8 cellular contexts compared by ENCODE assay signal in genomic region chr2:38178556-38179419, GRCh38.
DNase-seq lines count a peak whose midpoint lies in the region; ATAC-seq, FAIRE-seq and TF ChIP-seq lines count a peak whose summit lies in the region.

No MANE protein-coding gene starts in this region.

- no peak for FAIRE-seq in D721Med (lab: Jason Lieb, UNC)

- no peak for TF ChIP-seq CTCF in psoas muscle (IDR thresholded peaks at IDR 0.05)
- TF ChIP-seq CTCF in coronary artery (IDR thresholded peaks at IDR 0.05): no peak
- no peak for TF ChIP-seq CTCF in D721Med (IDR thresholded peaks at IDR 0.05; ENCODE audit: insufficient read depth, missing control alignments)

- H3K27me3 ChIP-seq in esophagus (ENCODE audit: control insufficient read depth in 1 of 2, insufficient read depth in 2 of 2, low read length in 2 of 2) (no peaks in the 10 kb centered on the region), psoas muscle (ENCODE audit: insufficient read depth in 3 of 3, low read length in 2 of 3) (peaks cover 0 to 5% (median 0%) of the 10 kb centered on the region in 3 donors)

- 51 to 53% methylated on average over 5 of the region's 5 CpGs for WGBS in esophagus, 2 donors
- WGBS in psoas muscle, 3 donors: 40 to 51% (median 48%) methylated on average over 5 of the region's 5 CpGs

- H3K4me1 ChIP-seq in esophagus (ENCODE audit: control insufficient read depth in 2 of 2, insufficient read depth in 2 of 2, low read length in 1 of 2) (no peaks in the 10 kb centered on the region), psoas muscle (no peaks in the 10 kb centered on the region)

- intact Hi-C loops in psoas muscle (cut with DNase I): no loop called here

- DNase-seq in Kasumi-1 (lab: John Stamatoyannopoulos, UW) (peak; percentile 54 to 73), psoas muscle (no peak), coronary artery (ENCODE audit: low spot score) (no peak), D721Med (ENCODE audit: insufficient read length, low spot score) (no peak), NCI-H526 (lab: John Stamatoyannopoulos, UW) (no peak)
- DNase-seq in activated CD4-positive, alpha-beta T cell treated with anti-CD3 and anti-CD28 coated beads for 4 hours: no peak

- ATAC-seq in GM19351 (IDR thresholded peaks at IDR 0.05; ENCODE audit: unreplicated experiment) (peak; percentile 79), psoas muscle (peak; percentile 36 to 65 (median 56))

- H3K27ac ChIP-seq in esophagus (ENCODE audit: low read depth in 2 of 2, low read length in 1 of 2) (peak overlapping the region; percentile 52 to 55), psoas muscle (peak overlapping the region; percentile 65), coronary artery (peak overlapping the region in 1 of 2 donors; percentile 77)

- no peaks in the 10 kb centered on the region for H3K36me3 ChIP-seq in esophagus (ENCODE audit: control insufficient read depth in 2 of 2, insufficient read depth in 2 of 2, low read length in 1 of 2)
- H3K36me3 ChIP-seq in psoas muscle (ENCODE audit: insufficient read depth in 1 of 2, low read depth in 1 of 2): no peaks in the 10 kb centered on the region

- H3K9me3 ChIP-seq in esophagus (ENCODE audit: control insufficient read depth in 2 of 2, insufficient read depth in 1 of 2, low read depth in 1 of 2, low read length in 1 of 2) (peaks cover 0 to 2% of the 10 kb centered on the region in 2 donors), psoas muscle (no peaks in the 10 kb centered on the region)

- no peak overlapping the region for H3K4me3 ChIP-seq in esophagus (ENCODE audit: low read depth in 1 of 2, low read length in 2 of 2)
- H3K4me3 ChIP-seq in psoas muscle: no peak overlapping the region
- H3K4me3 ChIP-seq in coronary artery: no peak overlapping the region

Comparison
In these comparisons a context has a peak if more than half of its experiments do, and no peak if none do; other contexts are left out.
1. DNase-seq: peak in Kasumi-1 (2 of 2); none in psoas muscle (0 of 2), activated CD4-positive, alpha-beta T cell treated with anti-CD3 and anti-CD28 coated beads for 4 hours (0 of 2), coronary artery (single experiment), D721Med (single experiment) and NCI-H526 (0 of 2).